In the genomic region with DNA sequence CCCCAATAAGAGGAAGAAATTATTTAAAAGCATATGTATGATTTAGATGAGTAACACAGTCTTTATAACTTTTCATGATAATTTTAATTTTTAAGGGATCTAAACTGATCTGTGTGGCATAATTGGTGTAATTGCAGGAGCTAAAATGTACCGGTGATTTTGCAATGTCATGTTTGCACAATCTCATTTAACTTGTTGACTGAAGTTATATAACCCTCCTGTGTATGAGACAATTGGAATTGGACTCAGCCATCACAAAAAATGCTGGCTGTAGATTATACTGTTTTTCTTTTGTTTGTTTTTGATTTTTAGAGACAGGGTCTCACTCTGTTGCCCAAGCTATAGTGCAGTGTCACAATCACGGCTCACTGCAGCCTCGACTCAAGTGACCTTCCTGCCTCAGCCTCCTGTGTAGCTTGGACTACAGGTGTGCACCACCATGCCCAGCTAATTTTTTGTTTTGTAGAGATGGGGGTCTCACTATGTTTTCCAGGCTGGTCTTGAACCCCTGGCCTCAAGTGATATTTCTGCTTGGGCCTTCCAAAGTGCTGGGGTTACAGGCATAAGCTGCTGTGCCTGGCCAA, we compare ENCODE assay signal across 31 cellular contexts. TPM values are rescaled to one million over a fixed set of nuclear protein-coding genes. Genes with fewer than 3 reads are reported as not detected.
DNase-seq lines count a peak whose midpoint lies in the region; ATAC-seq, FAIRE-seq and TF ChIP-seq lines count a peak whose summit lies in the region.
"Had no signal": no experiment of that assay in that cellular context is flagged by ENCODE, and none has a peak within 500 bp of the region (broad histone marks: within the 10 kb centered on the region; RNA-seq: fewer than 3 reads in every experiment).

No MANE protein-coding gene starts in this region.

- peak; percentile 85 for FAIRE-seq in islet of Langerhans (lab: Jason Lieb, UNC)
- FAIRE-seq: endometrium, frontal cortex, urothelium cell line had no signal

- no peaks in the 10 kb centered on the region for H3K27me3 ChIP-seq in sigmoid colon
- H3K27me3 ChIP-seq: brain microvascular endothelial cell, testis had no signal

- no peaks in the 10 kb centered on the region for H3K36me3 ChIP-seq in sigmoid colon
- H3K36me3 ChIP-seq: brain microvascular endothelial cell, esophagus squamous epithelium had no signal

- intact Hi-C loops in sigmoid colon (cut with DNase I), result no loop called here

- TF ChIP-seq EP300 in sigmoid colon (IDR thresholded peaks at IDR 0.05), result no peak

- 20 to 63% methylated on average over 3 of the region's 3 CpGs for WGBS in sigmoid colon, 2 donors

- peak; percentile 43 for DNase-seq in SKM-1 treated with dmso at 0.1 percent for 144 hours (lab: John Stamatoyannopoulos, UW; ENCODE audit: unreplicated experiment)
- no peak for DNase-seq in SKM-1 (lab: John Stamatoyannopoulos, UW; ENCODE audit: unreplicated experiment)
- DNase-seq in NOMO-1 treated with dmso at 0.1 percent for 144 hours (lab: John Stamatoyannopoulos, UW; ENCODE audit: unreplicated experiment), result peak; percentile 56
- DNase-seq in iPS-NIHi7 (ENCODE audit: extremely low spot score), result no peak
- DNase-seq in SIG-M5 (lab: John Stamatoyannopoulos, UW), result no peak
- DNase-seq in sigmoid colon, result no peak
- DNase-seq: activated CD8-positive, alpha-beta memory T cell treated with anti-CD3 and anti-CD28 coated beads, Interleukin-2, amount 50 U/mL, for 48 hours; activated CD8-positive, alpha-beta T cell treated with anti-CD3 and anti-CD28 coated beads for 36 hours; activated naive CD4-positive, alpha-beta T cell treated with anti-CD3 and anti-CD28 coated beads for 36 hours; brain microvascular endothelial cell; CD4-positive, CD25-positive, alpha-beta regulatory T cell; dorsolateral prefrontal cortex; esophagus squamous epithelium; HFFc6; KBM-7; NCI-H1417; NCI-H226; PC-9; retina; stimulated activated CD4-positive, alpha-beta T cell treated with anti-CD3 and anti-CD28 coated beads, Interleukin-1b, Interleukin-23, amount 100 ng/mL, for 48 hours; stimulated activated naive CD8-positive, alpha-beta T cell treated with anti-CD3 and anti-CD28 coated beads, Interleukin-15, Interleukin-2, amounts not matched to agents 100 U/mL and 50 U/mL, for 24 hours; testis had no signal

- no peaks in the 10 kb centered on the region for H3K4me1 ChIP-seq in sigmoid colon
- H3K4me1 ChIP-seq: esophagus squamous epithelium, testis had no signal

- no peak for ATAC-seq in HG03342 (IDR thresholded peaks at IDR 0.05; ENCODE audit: unreplicated experiment)
- ATAC-seq: activated CD8-positive, alpha-beta T cell treated with anti-CD3 and anti-CD28 coated beads for 36 hours; GM23338; stimulated activated naive CD8-positive, alpha-beta T cell treated with anti-CD3 and anti-CD28 coated beads, Interleukin-15, Interleukin-2, amounts not matched to agents 100 U/mL and 50 U/mL, for 24 hours had no signal

- no peak overlapping the region for H3K4me3 ChIP-seq in sigmoid colon
- H3K4me3 ChIP-seq: dorsolateral prefrontal cortex, esophagus squamous epithelium, GM23338, PC-9, testis had no signal

- no peak for TF ChIP-seq CTCF in sigmoid colon (IDR thresholded peaks at IDR 0.05)

- TF ChIP-seq POLR2A in sigmoid colon (IDR thresholded peaks at IDR 0.05), result no peak

- no peaks in the 10 kb centered on the region for H3K9me3 ChIP-seq in sigmoid colon
- H3K9me3 ChIP-seq: esophagus squamous epithelium, testis had no signal

- no peak overlapping the region for H3K27ac ChIP-seq in sigmoid colon
- H3K27ac ChIP-seq: brain microvascular endothelial cell, dorsolateral prefrontal cortex, esophagus squamous epithelium, PC-9, testis had no signal

RNA-seq across cellular contexts. Expression of gene FGF9, which starts 26.1 kb away (rescaled TPM):
- 1 to 10 TPM in 1 of 4 donors, under 1 TPM in 3; 0.36 to 1.4 (median 0.75) TPM for total RNA-seq in sigmoid colon
- polyA plus RNA-seq in sigmoid colon, result under 1 TPM; 0.36 to 0.60 (median 0.46) TPM
- total RNA-seq: A172; activated naive CD4-positive, alpha-beta T cell treated with anti-CD3 and anti-CD28 coated beads for 36 hours; GM23338; HFFc6; M059J; osteocyte; PC-9 had no signal

Comparison
In these comparisons a context has a peak if more than half of its experiments do, and no peak if none do; other contexts are left out.
1. DNase-seq: peak in SKM-1 treated with dmso at 0.1 percent for 144 hours (single experiment) and NOMO-1 treated with dmso at 0.1 percent for 144 hours (single experiment); none in SKM-1 (single experiment), iPS-NIHi7 (single experiment), SIG-M5 (single experiment) and sigmoid colon (single experiment).